In genomic region chr5:78627175-78627574, GRCh38 we compare ENCODE assay signal across 9 cellular contexts. TPM values are rescaled to one million over a fixed set of nuclear protein-coding genes. Genes with fewer than 3 reads are reported as not detected.
DNase-seq lines count a peak whose midpoint lies in the region; ATAC-seq and TF ChIP-seq lines count a peak whose summit lies in the region.
"Had no signal": no experiment of that assay in that cellular context is flagged by ENCODE, and none has a peak within 500 bp of the region (broad histone marks: within the 10 kb centered on the region; RNA-seq: fewer than 3 reads in every experiment).

No MANE protein-coding gene starts in this region.

- peaks cover 4% of the 10 kb centered on the region for H3K27me3 Mint-ChIP-seq in type B pancreatic cell

- peak; percentile 40 for TF ChIP-seq CTCF in VCaP (conservative IDR thresholded peaks at IDR 0.05)
- TF ChIP-seq CTCF in type B pancreatic cell (conservative IDR thresholded peaks at IDR 0.05): peak; percentile 47
- TF ChIP-seq CTCF in ovary (IDR thresholded peaks at IDR 0.05): no peak

- peak overlapping the region; percentile 9 for H3K4me3 Mint-ChIP-seq in type B pancreatic cell

- no peaks in the 10 kb centered on the region for H3K9me3 Mint-ChIP-seq in type B pancreatic cell

- intact Hi-C loops in ovary (cut with DNase I): no loop called here

- no peak for TF ChIP-seq EP300 in ovary (IDR thresholded peaks at IDR 0.05)

- no peak overlapping the region for H3K27ac Mint-ChIP-seq in type B pancreatic cell

- peaks cover 5% of the 10 kb centered on the region for H3K4me1 ChIP-seq in ovary (ENCODE audit: insufficient read depth)

- H3K36me3 ChIP-seq in ovary: no peaks in the 10 kb centered on the region

- H3K36me3 Mint-ChIP-seq in type B pancreatic cell: peaks cover 34% of the 10 kb centered on the region

- WGBS in ovary, 3 donors: 78 to 82% (median 79%) methylated on average over 3 of the region's 3 CpGs

- DNase-seq in SIG-M5 treated with dmso at 0.1 percent for 504 hours (lab: John Stamatoyannopoulos, UW; ENCODE audit: unreplicated experiment) (peak; percentile 43), SIG-M5 (lab: John Stamatoyannopoulos, UW) (no peak), hepatic stellate cell (ENCODE audit: low spot score) (peak; percentile 50), type B pancreatic cell (ENCODE audit: extremely low spot score, unreplicated experiment) (peak; percentile 7), NCI-H2196 (lab: John Stamatoyannopoulos, UW; ENCODE audit: unreplicated experiment) (no peak), ovary (no peak)

- peaks cover 67% of the 10 kb centered on the region for H3K4me1 Mint-ChIP-seq in type B pancreatic cell (ENCODE audit: unreplicated experiment)

- H3K27ac ChIP-seq in VCaP (no peak overlapping the region), ovary (no peak overlapping the region)

- H3K9me3 ChIP-seq in ovary: no peaks in the 10 kb centered on the region
- H3K9me3 ChIP-seq: thoracic aorta had no signal

- no peaks in the 10 kb centered on the region for H3K27me3 ChIP-seq in ovary

- no peak for TF ChIP-seq POLR2A in ovary (IDR thresholded peaks at IDR 0.05)

- ATAC-seq in HG03159 (IDR thresholded peaks at IDR 0.05; ENCODE audit: unreplicated experiment): no peak

- no peak overlapping the region for H3K4me3 ChIP-seq in ovary
- H3K4me3 ChIP-seq: thoracic aorta had no signal

RNA-seq across cellular contexts. Expression of gene LHFPL2, which starts 21.4 kb away (rescaled TPM):
- total RNA-seq in type B pancreatic cell (ENCODE audit: low replicate concordance) (17.9 and 35.3 TPM in 2 replicates), ovary (10 to 100 TPM; 21.5 to 45.1 (median 27.9) TPM)
- polyA plus RNA-seq in ovary: 10 to 100 TPM; 20.3 to 41.5 TPM

Comparison
In these comparisons a context has a peak if more than half of its experiments do, and no peak if none do; other contexts are left out.
1. DNase-seq: peak in SIG-M5 treated with dmso at 0.1 percent for 504 hours (single experiment), hepatic stellate cell (single experiment) and type B pancreatic cell (single experiment); none in SIG-M5 (single experiment), NCI-H2196 (single experiment) and ovary (0 of 5).
2. CTCF ChIP-seq: peak in VCaP (single experiment) and type B pancreatic cell (single experiment); none in ovary (0 of 3).